ENCODE assay signal across 12 cellular contexts in genomic region chr6:156978948-156979347, GRCh38.
DNase-seq lines count a peak whose midpoint lies in the region; ATAC-seq, FAIRE-seq and TF ChIP-seq lines count a peak whose summit lies in the region.
"Had no signal": no experiment of that assay in that cellular context is flagged by ENCODE, and none has a peak within 500 bp of the region (broad histone marks: within the 10 kb centered on the region; RNA-seq: fewer than 3 reads in every experiment).

No MANE protein-coding gene starts in this region.

- no peaks in the 10 kb centered on the region for H3K27me3 Mint-ChIP-seq in activated T-helper 17 cell treated with anti-CD3 and anti-CD28 coated beads, Interleukin-2, amount 50 U/mL, for 72 hours
- H3K27me3 Mint-ChIP-seq: activated CD4-positive, alpha-beta T cell treated with anti-CD3 and anti-CD28 coated beads, Interleukin-2, amount 10 ng/mL, durations not matched to agents 7 days and 5 days; T-cell had no signal

- ATAC-seq in GM18505 (IDR thresholded peaks at IDR 0.05; ENCODE audit: unreplicated experiment) = peak; percentile 44
- ATAC-seq in GM21576 (IDR thresholded peaks at IDR 0.05; ENCODE audit: unreplicated experiment) = peak; percentile 42
- peak; percentile 49 for ATAC-seq in HG03066 (IDR thresholded peaks at IDR 0.05; ENCODE audit: low read depth, unreplicated experiment)
- ATAC-seq in activated T-helper 17 cell treated with anti-CD3 and anti-CD28 coated beads, Interleukin-2, amount 50 U/mL, for 72 hours (replicated peaks) = peak; percentile 85
- ATAC-seq: T-cell had no signal

- peak overlapping the region; percentile 77 for H3K4me3 Mint-ChIP-seq in activated T-helper 17 cell treated with anti-CD3 and anti-CD28 coated beads, Interleukin-2, amount 50 U/mL, for 72 hours
- H3K4me3 Mint-ChIP-seq: activated CD4-positive, alpha-beta T cell treated with anti-CD3 and anti-CD28 coated beads, Interleukin-2, amount 10 ng/mL, durations not matched to agents 7 days and 5 days had no signal

- H3K27ac ChIP-seq in coronary artery = no peak overlapping the region
- H3K27ac ChIP-seq: cardiac muscle cell had no signal

- peak overlapping the region; percentile 72 for H3K27ac Mint-ChIP-seq in activated T-helper 17 cell treated with anti-CD3 and anti-CD28 coated beads, Interleukin-2, amount 50 U/mL, for 72 hours
- H3K27ac Mint-ChIP-seq: activated CD4-positive, alpha-beta T cell treated with anti-CD3 and anti-CD28 coated beads, Interleukin-2, amount 10 ng/mL, durations not matched to agents 7 days and 5 days had no signal

- H3K36me3 Mint-ChIP-seq in activated T-helper 17 cell treated with anti-CD3 and anti-CD28 coated beads, Interleukin-2, amount 50 U/mL, for 72 hours (ENCODE audit: low read depth) = no peaks in the 10 kb centered on the region
- H3K36me3 Mint-ChIP-seq: T-cell had no signal

- FAIRE-seq in GM12892 (lab: Jason Lieb, UNC) = no peak

- no peak for DNase-seq in GM12892 (ENCODE audit: insufficient read length)
- no peak for DNase-seq in NCI-H446 (lab: John Stamatoyannopoulos, UW)
- DNase-seq in coronary artery (ENCODE audit: low spot score) = no peak
- DNase-seq in NCI-H1048 (lab: John Stamatoyannopoulos, UW) = no peak
- DNase-seq: activated CD4-positive, alpha-beta T cell treated with anti-CD3 and anti-CD28 coated beads, Interleukin-2, amount 10 ng/mL, durations not matched to agents 7 days and 5 days; BE2C; T-cell had no signal

- H3K4me3 ChIP-seq in coronary artery = no peak overlapping the region
- H3K4me3 ChIP-seq: cardiac muscle cell had no signal

- H3K9me3 Mint-ChIP-seq in activated T-helper 17 cell treated with anti-CD3 and anti-CD28 coated beads, Interleukin-2, amount 50 U/mL, for 72 hours = no peaks in the 10 kb centered on the region
- H3K9me3 Mint-ChIP-seq: activated CD4-positive, alpha-beta T cell treated with anti-CD3 and anti-CD28 coated beads, Interleukin-2, amount 10 ng/mL, durations not matched to agents 7 days and 5 days; T-cell had no signal

- peaks cover 51% of the 10 kb centered on the region for H3K4me1 Mint-ChIP-seq in activated T-helper 17 cell treated with anti-CD3 and anti-CD28 coated beads, Interleukin-2, amount 50 U/mL, for 72 hours

- no peak for TF ChIP-seq CTCF in coronary artery (IDR thresholded peaks at IDR 0.05)

- TF ChIP-seq POLR2A in GM18505 (IDR thresholded peaks at IDR 0.05; ENCODE audit: borderline replicate concordance, extremely low read depth, insufficient read depth, insufficient read length) (no peak), GM12892 (IDR thresholded peaks at IDR 0.05; ENCODE audit: low read depth, low read length) (no peak)
